16 cellular contexts compared by ENCODE assay signal in the genomic region with DNA sequence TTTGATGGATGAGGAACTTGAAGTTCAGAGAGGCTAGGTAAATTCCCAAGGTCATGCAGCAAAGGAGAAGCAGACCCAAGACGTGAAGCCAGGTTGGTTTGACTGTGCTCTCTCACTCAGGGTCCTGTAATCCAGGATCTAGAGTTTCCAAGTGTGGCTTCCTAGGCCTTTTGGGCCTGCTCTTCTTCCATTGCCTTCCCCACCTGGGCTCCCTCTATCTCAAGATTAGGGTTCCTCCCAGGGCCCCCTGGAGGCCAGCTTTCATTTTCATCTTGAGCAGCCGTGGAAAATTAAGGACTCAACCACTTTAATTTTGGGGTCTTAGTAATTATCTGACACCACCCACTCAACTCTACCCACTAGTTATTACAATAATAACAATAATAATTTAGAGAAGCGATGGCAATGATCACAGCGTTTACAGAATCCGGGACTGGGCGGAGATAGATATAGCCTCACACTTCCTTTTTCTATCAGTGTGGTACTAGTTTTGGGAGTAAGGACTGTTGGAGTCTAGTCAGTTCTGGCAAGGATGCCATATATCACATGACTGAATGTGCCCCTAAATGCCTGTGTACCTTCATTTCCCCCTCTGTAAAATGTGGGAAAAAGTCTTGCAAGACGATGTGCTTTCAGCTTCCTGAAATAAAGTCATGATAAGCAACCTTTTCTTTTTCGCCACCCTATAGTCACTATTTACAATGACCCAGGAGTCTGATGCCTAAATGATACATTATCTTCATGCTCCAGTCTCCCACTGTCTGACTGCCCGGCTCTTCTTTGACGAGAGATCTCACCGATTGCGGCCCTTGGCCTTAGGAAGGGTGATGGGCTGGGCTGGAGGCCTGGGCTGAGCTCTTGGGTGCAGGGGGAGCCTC. TPM values are rescaled to one million over a fixed set of nuclear protein-coding genes. Genes with fewer than 3 reads are reported as not detected.
DNase-seq lines count a peak whose midpoint lies in the region; ATAC-seq, FAIRE-seq and TF ChIP-seq lines count a peak whose summit lies in the region.
"Had no signal": no experiment of that assay in that cellular context is flagged by ENCODE, and none has a peak within 500 bp of the region (broad histone marks: within the 10 kb centered on the region; RNA-seq: fewer than 3 reads in every experiment).

No MANE protein-coding gene starts in this region.

- peaks cover 11% of the 10 kb centered on the region for H3K27me3 Mint-ChIP-seq in stimulated activated naive CD8-positive, alpha-beta T cell treated with anti-CD3 and anti-CD28 coated beads, Interleukin-15, Interleukin-2, amounts not matched to agents 100 ng/mL and 50 ng/mL, for 24 hours
- peaks cover 29 to 59% of the 10 kb centered on the region in 2 donors for H3K27me3 Mint-ChIP-seq in effector memory CD8-positive, alpha-beta T cell

- intact Hi-C loops in vagina (cut with DNase I): no loop called here

- TF ChIP-seq CTCF in WERI-Rb-1 (IDR thresholded peaks at IDR 0.05; ENCODE audit: low read depth, low read length) (no peak), keratinocyte (optimal IDR thresholded peaks at IDR 0.05 in 1 of 3, IDR thresholded peaks at IDR 0.05 in 1 of 3, conservative IDR thresholded peaks at IDR 0.05 in 1 of 3; ENCODE audit: extremely low read depth in 1 of 3, insufficient read depth in 2 of 3, low read length in 3 of 3) (no peak), vagina (IDR thresholded peaks at IDR 0.05) (no peak)

- H3K79me2 ChIP-seq in keratinocyte (ENCODE audit: control insufficient read depth, insufficient read depth, low read length): no peaks in the 10 kb centered on the region

- peaks cover 6% of the 10 kb centered on the region for H3K4me1 Mint-ChIP-seq in stimulated activated naive CD8-positive, alpha-beta T cell treated with anti-CD3 and anti-CD28 coated beads, Interleukin-15, Interleukin-2, amounts not matched to agents 100 ng/mL and 50 ng/mL, for 24 hours (ENCODE audit: low read depth)
- no peaks in the 10 kb centered on the region for H3K4me1 Mint-ChIP-seq in effector memory CD8-positive, alpha-beta T cell (ENCODE audit: low read depth in 2 of 2)

- no peaks in the 10 kb centered on the region for H3K36me3 ChIP-seq in WERI-Rb-1
- H3K36me3 ChIP-seq in keratinocyte (ENCODE audit: control insufficient read depth in 2 of 2, extremely low read depth in 1 of 2, insufficient read depth in 2 of 2, low read length in 2 of 2): no peaks in the 10 kb centered on the region
- H3K36me3 ChIP-seq in vagina: no peaks in the 10 kb centered on the region
- H3K36me3 ChIP-seq: esophagus muscularis mucosa, thyroid gland had no signal

- no peaks in the 10 kb centered on the region for H3K9me1 ChIP-seq in keratinocyte (ENCODE audit: control insufficient read depth, extremely low read depth, insufficient read depth, low read length)

- peak overlapping the region; percentile 93 for H3K4me2 ChIP-seq in keratinocyte (ENCODE audit: control insufficient read depth, extremely low read depth, insufficient read depth, low read depth, low read length)

- TF ChIP-seq POLR2A in vagina (IDR thresholded peaks at IDR 0.05): no peak

- H3K9ac ChIP-seq in keratinocyte (ENCODE audit: control insufficient read depth, extremely low read depth, insufficient read depth, low read length): no peak overlapping the region

- no peak for ATAC-seq in stimulated activated naive CD8-positive, alpha-beta T cell treated with anti-CD3 and anti-CD28 coated beads, Interleukin-15, Interleukin-2, amounts not matched to agents 100 U/mL and 50 U/mL, for 24 hours
- no peak for ATAC-seq in effector memory CD8-positive, alpha-beta T cell (replicated peaks)

- no peak for DNase-seq in stimulated activated naive CD8-positive, alpha-beta T cell treated with anti-CD3 and anti-CD28 coated beads, Interleukin-15, Interleukin-2, amounts not matched to agents 100 U/mL and 50 U/mL, for 24 hours
- DNase-seq in WERI-Rb-1 (peak; percentile 50), keratinocyte (ENCODE audit: low read depth, low spot score) (no peak), vagina (ENCODE audit: extremely low spot score in 2 of 2) (peak in 1 of 2 donors; percentile 56), NCI-H69 (lab: John Stamatoyannopoulos, UW) (no peak)
- no peak for DNase-seq in effector memory CD8-positive, alpha-beta T cell
- DNase-seq in stimulated activated CD4-positive, alpha-beta T cell treated with anti-CD3 and anti-CD28 coated beads, Interleukin-4, amount 100 ng/mL, for 24 hours: no peak
- DNase-seq: activated CD4-positive, alpha-beta T cell treated with anti-CD3 and anti-CD28 coated beads, Interleukin-2, amount 10 ng/mL, durations not matched to agents 24 days and 14 days; activated T-cell treated with anti-CD3 and anti-CD28 coated beads, Interleukin-2, amount 50 U/mL, for 24 hours; Calu3; kidney glomerular epithelial cell; Right ventricle myocardium superior; T-helper 2 cell; thyroid gland had no signal

- no peak for FAIRE-seq in keratinocyte (lab: Jason Lieb, UNC)

- H3K9me3 Mint-ChIP-seq in stimulated activated naive CD8-positive, alpha-beta T cell treated with anti-CD3 and anti-CD28 coated beads, Interleukin-15, Interleukin-2, amounts not matched to agents 100 ng/mL and 50 ng/mL, for 24 hours: no peaks in the 10 kb centered on the region
- no peaks in the 10 kb centered on the region for H3K9me3 Mint-ChIP-seq in effector memory CD8-positive, alpha-beta T cell
- H3K9me3 Mint-ChIP-seq: activated CD4-positive, alpha-beta T cell treated with anti-CD3 and anti-CD28 coated beads, Interleukin-2, amount 10 ng/mL, durations not matched to agents 24 days and 14 days; activated T-cell treated with anti-CD3 and anti-CD28 coated beads, Interleukin-2, amount 50 U/mL, for 24 hours had no signal

- peak overlapping the region; percentile 14 for H3K27ac Mint-ChIP-seq in stimulated activated naive CD8-positive, alpha-beta T cell treated with anti-CD3 and anti-CD28 coated beads, Interleukin-15, Interleukin-2, amounts not matched to agents 100 ng/mL and 50 ng/mL, for 24 hours
- H3K27ac Mint-ChIP-seq in effector memory CD8-positive, alpha-beta T cell: no peak overlapping the region
- H3K27ac Mint-ChIP-seq: activated CD4-positive, alpha-beta T cell treated with anti-CD3 and anti-CD28 coated beads, Interleukin-2, amount 10 ng/mL, durations not matched to agents 24 days and 14 days; activated T-cell treated with anti-CD3 and anti-CD28 coated beads, Interleukin-2, amount 50 U/mL, for 24 hours had no signal

- no peaks in the 10 kb centered on the region for H3K36me3 Mint-ChIP-seq in stimulated activated naive CD8-positive, alpha-beta T cell treated with anti-CD3 and anti-CD28 coated beads, Interleukin-15, Interleukin-2, amounts not matched to agents 100 ng/mL and 50 ng/mL, for 24 hours (ENCODE audit: low read depth)
- H3K36me3 Mint-ChIP-seq in effector memory CD8-positive, alpha-beta T cell (ENCODE audit: insufficient read depth): no peaks in the 10 kb centered on the region

- no peaks in the 10 kb centered on the region for H3K9me3 ChIP-seq in WERI-Rb-1 (ENCODE audit: severe bottlenecking)
- H3K9me3 ChIP-seq in keratinocyte (ENCODE audit: control insufficient read depth, low read depth, low read length): no peaks in the 10 kb centered on the region
- no peaks in the 10 kb centered on the region for H3K9me3 ChIP-seq in vagina
- H3K9me3 ChIP-seq: esophagus muscularis mucosa, thyroid gland had no signal

- no peak overlapping the region for H3K4me3 Mint-ChIP-seq in stimulated activated naive CD8-positive, alpha-beta T cell treated with anti-CD3 and anti-CD28 coated beads, Interleukin-15, Interleukin-2, amounts not matched to agents 100 ng/mL and 50 ng/mL, for 24 hours
- no peak overlapping the region for H3K4me3 Mint-ChIP-seq in effector memory CD8-positive, alpha-beta T cell
- H3K4me3 Mint-ChIP-seq: activated CD4-positive, alpha-beta T cell treated with anti-CD3 and anti-CD28 coated beads, Interleukin-2, amount 10 ng/mL, durations not matched to agents 24 days and 14 days; activated T-cell treated with anti-CD3 and anti-CD28 coated beads, Interleukin-2, amount 50 U/mL, for 24 hours had no signal

- H4K20me1 ChIP-seq in keratinocyte (ENCODE audit: control insufficient read depth, extremely low read depth, insufficient read depth, low read length): no peaks in the 10 kb centered on the region

- H3K4me3 ChIP-seq in WERI-Rb-1 (ENCODE audit: low read depth, low read length) (no peak overlapping the region), keratinocyte (ENCODE audit: control insufficient read depth in 2 of 3, extremely low read depth in 1 of 3, insufficient read depth in 2 of 3, low read depth in 1 of 3, low read length in 3 of 3) (no peak overlapping the region), vagina (no peak overlapping the region)
- H3K4me3 ChIP-seq: esophagus muscularis mucosa, thyroid gland had no signal

- H3K4me1 ChIP-seq in keratinocyte (ENCODE audit: control insufficient read depth, extremely low read depth, insufficient read depth, low read length): peaks cover 46% of the 10 kb centered on the region
- peaks cover 37% of the 10 kb centered on the region for H3K4me1 ChIP-seq in vagina
- H3K4me1 ChIP-seq: thyroid gland had no signal

- H3K27ac ChIP-seq in WERI-Rb-1 (peak overlapping the region; percentile 64), keratinocyte (ENCODE audit: control insufficient read depth, insufficient read depth, low read length) (peak overlapping the region; percentile 93), vagina (peak overlapping the region; percentile 67)
- H3K27ac ChIP-seq: esophagus muscularis mucosa, thyroid gland had no signal

- H3K27me3 ChIP-seq in WERI-Rb-1 (ENCODE audit: insufficient read depth, low read depth, severe bottlenecking) (no peaks in the 10 kb centered on the region), keratinocyte (ENCODE audit: control insufficient read depth, extremely low read depth, insufficient read depth, low read length) (no peaks in the 10 kb centered on the region), vagina (no peaks in the 10 kb centered on the region)
- H3K27me3 ChIP-seq: thyroid gland had no signal

- dilution Hi-C loops in keratinocyte (cut with MboI; ENCODE audit: extremely low pct_ligation_motif_present, low sequenced_read_pairs): no loop called here

- no peak overlapping the region for H2AFZ ChIP-seq in keratinocyte (ENCODE audit: control insufficient read depth, low read length)

RNA-seq across cellular contexts. Expression of a gene that starts 30.2 kb away (rescaled TPM):
- 8.4 to 11.8 TPM (median 11.4 TPM) in 3 replicates for polyA plus RNA-seq in keratinocyte
- polyA plus RNA-seq in keratinocyte (2011; ENCODE audit: low read depth): 14.4 TPM
- polyA plus RNA-seq in keratinocyte (2011; cell fraction: cytosol; rRNA removed): 5.7 and 7.5 TPM in 2 replicates
- polyA plus RNA-seq in keratinocyte (2011; cell fraction: nucleus; rRNA removed): 10.1 and 10.6 TPM in 2 replicates
- polyA plus RNA-seq in keratinocyte (2012; ENCODE audit: low replicate concordance): 10.9 and 13.9 TPM in 2 replicates
- 1.9 to 3.1 TPM (median 3.1 TPM) in 3 replicates for polyA minus RNA-seq in keratinocyte
- polyA minus RNA-seq in keratinocyte (2011; cell fraction: cytosol; rRNA and poly(A)+ RNA removed): 5.2 TPM
- 2.7 and 4.3 TPM in 2 replicates for polyA minus RNA-seq in keratinocyte (2011; cell fraction: nucleus; rRNA and poly(A)+ RNA removed)
- total RNA-seq in vagina: 25.5 TPM
